In genomic region chr12:108693186-108693585, GRCh38 we compare ENCODE assay signal across 10 cellular contexts. TPM values are rescaled to one million over a fixed set of nuclear protein-coding genes. Genes with fewer than 3 reads are reported as not detected.
DNase-seq lines count a peak whose midpoint lies in the region; FAIRE-seq and TF ChIP-seq lines count a peak whose summit lies in the region.
"Had no signal": no experiment of that assay in that cellular context is flagged by ENCODE, and none has a peak within 500 bp of the region (broad histone marks: within the 10 kb centered on the region; RNA-seq: fewer than 3 reads in every experiment).

No MANE protein-coding gene starts in this region.

- no peaks in the 10 kb centered on the region for H3K9me3 Mint-ChIP-seq in activated naive CD4-positive, alpha-beta T cell treated with anti-CD3 and anti-CD28 coated beads, Interleukin-2, amount 10 ng/mL, durations not matched to agents 7 days and 5 days
- no peaks in the 10 kb centered on the region for H3K9me3 Mint-ChIP-seq in astrocyte (ENCODE audit: unreplicated experiment)
- no peaks in the 10 kb centered on the region for H3K9me3 Mint-ChIP-seq in mesothelial cell of epicardium

- H3K9ac ChIP-seq in astrocyte (ENCODE audit: low read length) = peak overlapping the region; percentile 3

- peaks cover 79% of the 10 kb centered on the region for H3K4me1 ChIP-seq in astrocyte (ENCODE audit: insufficient read depth, low read length)
- H3K4me1 ChIP-seq in thymus (ENCODE audit: control insufficient read depth, insufficient read depth, low read length) = peaks cover 61% of the 10 kb centered on the region
- H3K4me1 ChIP-seq in spleen = peaks cover 31 to 71% (median 53%) of the 10 kb centered on the region in 6 donors

- TF ChIP-seq POLR2A in spleen (IDR thresholded peaks at IDR 0.05) = no peak

- H3K27me3 ChIP-seq in astrocyte (ENCODE audit: insufficient read depth, low read length) = no peaks in the 10 kb centered on the region
- H3K27me3 ChIP-seq in thymus (ENCODE audit: control insufficient read depth, insufficient read depth) = no peaks in the 10 kb centered on the region
- no peaks in the 10 kb centered on the region for H3K27me3 ChIP-seq in spleen (replicated peaks in 1 of 7)

- no peaks in the 10 kb centered on the region for H3K27me3 Mint-ChIP-seq in activated naive CD4-positive, alpha-beta T cell treated with anti-CD3 and anti-CD28 coated beads, Interleukin-2, amount 10 ng/mL, durations not matched to agents 7 days and 5 days
- H3K27me3 Mint-ChIP-seq in astrocyte (ENCODE audit: low read depth, unreplicated experiment) (no peaks in the 10 kb centered on the region), mesothelial cell of epicardium (ENCODE audit: low read depth) (no peaks in the 10 kb centered on the region)

- no peak overlapping the region for H3K4me3 Mint-ChIP-seq in activated naive CD4-positive, alpha-beta T cell treated with anti-CD3 and anti-CD28 coated beads, Interleukin-2, amount 10 ng/mL, durations not matched to agents 7 days and 5 days
- no peak overlapping the region for H3K4me3 Mint-ChIP-seq in astrocyte (ENCODE audit: unreplicated experiment)
- no peak overlapping the region for H3K4me3 Mint-ChIP-seq in mesothelial cell of epicardium

- H3K36me3 Mint-ChIP-seq in activated naive CD4-positive, alpha-beta T cell treated with anti-CD3 and anti-CD28 coated beads, Interleukin-2, amount 10 ng/mL, durations not matched to agents 7 days and 5 days = no peaks in the 10 kb centered on the region
- peaks cover 22% of the 10 kb centered on the region for H3K36me3 Mint-ChIP-seq in astrocyte (ENCODE audit: low read depth, unreplicated experiment)
- peaks cover 4% of the 10 kb centered on the region for H3K36me3 Mint-ChIP-seq in mesothelial cell of epicardium

- H3K27ac ChIP-seq in astrocyte (ENCODE audit: low read depth, low read length) (peak overlapping the region; percentile 99), thymus (ENCODE audit: low read depth) (peak overlapping the region; percentile 15), spleen (peak overlapping the region in 3 of 8 donors; percentile 13 to 88 (median 84))

- peaks cover 68% of the 10 kb centered on the region for H3K4me1 Mint-ChIP-seq in activated naive CD4-positive, alpha-beta T cell treated with anti-CD3 and anti-CD28 coated beads, Interleukin-2, amount 10 ng/mL, durations not matched to agents 7 days and 5 days
- H3K4me1 Mint-ChIP-seq in astrocyte (ENCODE audit: low read depth, unreplicated experiment) (peaks cover 84% of the 10 kb centered on the region), mesothelial cell of epicardium (peaks cover 74% of the 10 kb centered on the region)

- H2AFZ ChIP-seq in astrocyte (ENCODE audit: low read depth, low read length) = no peak overlapping the region

- CTCF ChIA-PET in activated naive CD4-positive, alpha-beta T cell treated with anti-CD3 and anti-CD28 coated beads, Interleukin-2, amount 10 ng/mL, durations not matched to agents 7 days and 5 days (lab: Charles Lee) = interaction anchor here (1.4 to 2.4 kb wide), 2 partner anchors 9 to 110 kb away, joined by 4 to 5 read pairs; no protein-coding TSS in a partner anchor

- H3K4me3 ChIP-seq in astrocyte (ENCODE audit: insufficient read depth, low read depth, low read length) = no peak overlapping the region
- no peak overlapping the region for H3K4me3 ChIP-seq in thymus (ENCODE audit: low read length)
- no peak overlapping the region for H3K4me3 ChIP-seq in spleen

- H3K27ac Mint-ChIP-seq in activated naive CD4-positive, alpha-beta T cell treated with anti-CD3 and anti-CD28 coated beads, Interleukin-2, amount 10 ng/mL, durations not matched to agents 7 days and 5 days = peak overlapping the region; percentile 22
- H3K27ac Mint-ChIP-seq in astrocyte (ENCODE audit: unreplicated experiment) (peak overlapping the region; percentile 97), mesothelial cell of epicardium (peak overlapping the region; percentile 94)

- peaks cover 4% of the 10 kb centered on the region for H4K20me1 ChIP-seq in astrocyte (ENCODE audit: insufficient read depth, low read length)

- H3K36me3 ChIP-seq in astrocyte (ENCODE audit: insufficient read depth, low read length) (peaks cover 14% of the 10 kb centered on the region), thymus (ENCODE audit: control insufficient read depth, insufficient read depth) (no peaks in the 10 kb centered on the region), spleen (peaks cover 0 to 14% (median 1%) of the 10 kb centered on the region in 6 donors)

- FAIRE-seq in astrocyte (lab: Jason Lieb, UNC) = no peak

- TF ChIP-seq CTCF in astrocyte (IDR thresholded peaks at IDR 0.05; ENCODE audit: insufficient read depth, low read depth, low read length) (no peak), mesothelial cell of epicardium (IDR thresholded peaks at IDR 0.05; ENCODE audit: unreplicated experiment) (no peak), GM10266 (IDR thresholded peaks at IDR 0.05; ENCODE audit: control insufficient read depth, insufficient read depth, low read depth, missing control alignments) (no peak), spleen (IDR thresholded peaks at IDR 0.05 in 8 of 11, conservative IDR thresholded peaks at IDR 0.05 in 3 of 11) (no peak)

- no peak for DNase-seq in activated naive CD4-positive, alpha-beta T cell treated with anti-CD3 and anti-CD28 coated beads, Interleukin-2, amount 10 ng/mL, durations not matched to agents 7 days and 5 days
- DNase-seq in activated naive CD4-positive, alpha-beta T cell (lab: John Stamatoyannopoulos, UW) = no peak
- DNase-seq in astrocyte (ENCODE audit: low read depth) (no peak), mesothelial cell of epicardium (ENCODE audit: low spot score in 2 of 2, unreplicated experiment in 2 of 2) (no peak), activated gamma-delta T cell treated with Interleukin-2 at 50 U/mL for 16 hours (no peak), GM10266 (ENCODE audit: extremely low spot score) (no peak), spleen (no peak)
- DNase-seq: NCI-H2107, posterior cingulate gyrus had no signal

- peaks cover 91% of the 10 kb centered on the region for H3K79me2 ChIP-seq in astrocyte (ENCODE audit: insufficient read depth, low read length)

- no peaks in the 10 kb centered on the region for H3K9me3 ChIP-seq in astrocyte (ENCODE audit: insufficient read depth, low read depth, low read length)
- no peaks in the 10 kb centered on the region for H3K9me3 ChIP-seq in thymus (ENCODE audit: control insufficient read depth)
- H3K9me3 ChIP-seq in spleen = no peaks in the 10 kb centered on the region

- peak overlapping the region; percentile 9 for H3K4me2 ChIP-seq in astrocyte (ENCODE audit: low read length)

- intact Hi-C loops in spleen (cut with DNase I; ENCODE audit: low total_unique reads) = no loop called here

- 93% methylated on average over 6 of the region's 6 CpGs for WGBS in thymus
- WGBS in spleen, 5 donors = 71 to 91% (median 90%) methylated on average over 6 of the region's 6 CpGs

RNA-seq across cellular contexts. Expression of gene CORO1C, which starts 38.1 kb away (rescaled TPM):
- total RNA-seq in astrocyte = 364 and 391 TPM in 2 replicates
- 61.8 to 65.3 TPM (median 64.8 TPM) in 3 replicates for total RNA-seq in mesothelial cell of epicardium
- 35.4 TPM for polyA plus RNA-seq in thymus
- 100 to 1,000 TPM in 2 of 7 donors, 10 to 100 TPM in 5; 71.2 to 119 (median 79.1) TPM for total RNA-seq in spleen
- polyA plus RNA-seq in spleen = 10 to 100 TPM; 12.0 to 26.1 (median 17.1) TPM

RNA-seq across cellular contexts. Expression of gene SELPLG, which starts 59.5 kb away (rescaled TPM):
- 4.9 and 5.8 TPM in 2 replicates for total RNA-seq in astrocyte
- 0.33 to 0.47 TPM in 2 of 3 replicates, not detected in the other for total RNA-seq in mesothelial cell of epicardium
- 28.0 TPM for polyA plus RNA-seq in thymus
- 100 to 1,000 TPM in 3 of 7 donors, 10 to 100 TPM in 4; 68.4 to 220 (median 91.7) TPM for total RNA-seq in spleen
- 10 to 100 TPM; 23.6 to 30.9 (median 23.7) TPM for polyA plus RNA-seq in spleen

Comparison
In these comparisons a context has a peak if more than half of its experiments do, and no peak if none do; other contexts are left out.
1. H3K27ac Mint-ChIP-seq: peak in every context shown above with its lines; median percentile 97 in astrocyte; 94 in mesothelial cell of epicardium; 22 in activated naive CD4-positive, alpha-beta T cell treated with anti-CD3 and anti-CD28 coated beads, Interleukin-2, amount 10 ng/mL, durations not matched to agents 7 days and 5 days.
2. RNA of gene SELPLG, which starts 59.5 kb away (total RNA-seq): 68.4 to 220 TPM in spleen; 4.9 to 5.8 TPM in astrocyte and 0.33 to 0.47 TPM in mesothelial cell of epicardium; every median in the first group is over 10 times any median in the second.